Comparison of ENCODE assay signal across 21 cellular contexts in genomic region chr2:112773510-112773909, GRCh38. TPM values are rescaled to one million over a fixed set of nuclear protein-coding genes. Genes with fewer than 3 reads are reported as not detected.
DNase-seq lines count a peak whose midpoint lies in the region; ATAC-seq and TF ChIP-seq lines count a peak whose summit lies in the region.
"Had no signal": no experiment of that assay in that cellular context is flagged by ENCODE, and none has a peak within 500 bp of the region (broad histone marks: within the 10 kb centered on the region; RNA-seq: fewer than 3 reads in every experiment).

No MANE protein-coding gene starts in this region.

- H3K4me1 ChIP-seq in mesenchymal stem cell (ENCODE audit: control insufficient read depth, insufficient read depth, low read depth, low read length) (no peaks in the 10 kb centered on the region), trophoblast cell (ENCODE audit: control insufficient read depth in 1 of 2, insufficient read depth in 2 of 2, low read length in 2 of 2) (no peaks in the 10 kb centered on the region)
- H3K4me1 ChIP-seq: BE2C had no signal

- H3K4me3 ChIP-seq in epithelial cell of esophagus (ENCODE audit: low read length) (no peak overlapping the region), mesenchymal stem cell (ENCODE audit: insufficient read depth in 1 of 2, low read depth in 1 of 2, low read length in 2 of 2) (no peak overlapping the region), trophoblast cell (ENCODE audit: low read depth, low read length) (no peak overlapping the region)
- H3K4me3 ChIP-seq: A549; BLaER1 treated with 17β-estradiol and CSF1 and Interleukin-3, amounts not matched to agents 10 nM and 100 nM; GM23338 had no signal

- H2AK5ac ChIP-seq in mesenchymal stem cell (ENCODE audit: low read length, severe bottlenecking) (no peak overlapping the region), trophoblast cell (ENCODE audit: low read length) (no peak overlapping the region)

- no peak overlapping the region for H4K12ac ChIP-seq in trophoblast cell (ENCODE audit: low read depth, low read length)

- H3K4ac ChIP-seq in mesenchymal stem cell (ENCODE audit: low read depth in 1 of 2, low read length in 2 of 2) (no peak overlapping the region), trophoblast cell (ENCODE audit: low read depth, low read length) (no peak overlapping the region)

- CTCF ChIA-PET in RWPE1 (lab: Yijun Ruan, JAX), result interaction anchor here (0.6 to 1.2 kb wide), 3 partner anchors 11 to 111 kb away, joined by 3 to 4 read pairs (median 4); partner anchors contain the start of gene IL1A

- H3K14ac ChIP-seq in mesenchymal stem cell (ENCODE audit: low read length in 2 of 2) (no peak overlapping the region), trophoblast cell (ENCODE audit: low read length) (no peak overlapping the region)

- H2BK5ac ChIP-seq in mesenchymal stem cell (ENCODE audit: low read depth, low read length, poor library complexity, severe bottlenecking) (no peak overlapping the region), trophoblast cell (ENCODE audit: low read depth, low read length, poor library complexity) (no peak overlapping the region)

- H3K27ac ChIP-seq in RWPE1 (peak overlapping the region; percentile 43; the same call in 1 of the 2 replicates), mesenchymal stem cell (ENCODE audit: low read length, poor library complexity, severe bottlenecking) (no peak overlapping the region), trophoblast cell (ENCODE audit: low read depth, low read length) (no peak overlapping the region)
- H3K27ac ChIP-seq: A549; BLaER1 treated with 17β-estradiol and CSF1 and Interleukin-3, amounts not matched to agents 10 nM and 100 nM had no signal

- H3K18ac ChIP-seq in mesenchymal stem cell (ENCODE audit: low read depth in 1 of 2, low read length in 2 of 2) (no peak overlapping the region), trophoblast cell (ENCODE audit: low read length) (no peak overlapping the region)

- H4K8ac ChIP-seq in mesenchymal stem cell (ENCODE audit: low read length) (no peak overlapping the region), trophoblast cell (ENCODE audit: low read depth, low read length) (no peak overlapping the region)

- H2BK15ac ChIP-seq in mesenchymal stem cell (ENCODE audit: low read depth, poor library complexity, severe bottlenecking), result no peak overlapping the region

- H3K36me3 ChIP-seq in mesenchymal stem cell (ENCODE audit: control insufficient read depth in 1 of 2, insufficient read depth in 2 of 2, low read depth in 1 of 2, low read length in 2 of 2) (no peaks in the 10 kb centered on the region), trophoblast cell (ENCODE audit: control insufficient read depth in 1 of 2, insufficient read depth in 2 of 2, low read length in 2 of 2) (no peaks in the 10 kb centered on the region)
- H3K36me3 ChIP-seq: BE2C; BLaER1 treated with 17β-estradiol and CSF1 and Interleukin-3, amounts not matched to agents 10 nM and 100 nM had no signal

- H4K91ac ChIP-seq in mesenchymal stem cell (ENCODE audit: low read length), result no peak overlapping the region
- H4K91ac ChIP-seq in trophoblast cell (ENCODE audit: low read depth, low read length), result no peak overlapping the region

- H2BK12ac ChIP-seq in mesenchymal stem cell (ENCODE audit: low read length in 2 of 2) (no peak overlapping the region), trophoblast cell (ENCODE audit: low read length) (no peak overlapping the region)

- ATAC-seq in HG02642 (IDR thresholded peaks at IDR 0.05; ENCODE audit: poor library complexity, unreplicated experiment), result no peak
- no peak for ATAC-seq in GM18861 (IDR thresholded peaks at IDR 0.05; ENCODE audit: unreplicated experiment)
- ATAC-seq: A549, GM23338, HCT116 had no signal

- POLR2A ChIA-PET in RWPE1 (lab: Yijun Ruan, JAX; ENCODE audit: low non-redundant PET), result interaction anchor here (0.6 to 1.0 kb wide), 2 partner anchors 10 to 172 kb away, joined by 3 to 5 read pairs; no protein-coding TSS in a partner anchor

- H3K27me3 ChIP-seq in mesenchymal stem cell (ENCODE audit: control insufficient read depth in 1 of 2, insufficient read depth in 1 of 2, low read length in 2 of 2) (no peaks in the 10 kb centered on the region), trophoblast cell (ENCODE audit: insufficient read depth, low read length) (no peaks in the 10 kb centered on the region)
- H3K27me3 ChIP-seq: BE2C; BLaER1 treated with 17β-estradiol and CSF1 and Interleukin-3, amounts not matched to agents 10 nM and 100 nM had no signal

- H3K4me2 ChIP-seq in mesenchymal stem cell (ENCODE audit: low read length, poor library complexity, severe bottlenecking), result no peak overlapping the region
- no peak overlapping the region for H3K4me2 ChIP-seq in trophoblast cell (ENCODE audit: low read length)
- H3K4me2 ChIP-seq: A549, GM23338 had no signal

- H3K79me2 ChIP-seq in trophoblast cell (ENCODE audit: control insufficient read depth, insufficient read depth, low read length, poor library complexity), result no peaks in the 10 kb centered on the region

- no peak overlapping the region for H2AFZ ChIP-seq in mesenchymal stem cell (ENCODE audit: low read depth, low read length)
- H2AFZ ChIP-seq in trophoblast cell (ENCODE audit: insufficient read depth, low read length, poor library complexity), result no peak overlapping the region
- H2AFZ ChIP-seq: GM23338 had no signal

- H3K23ac ChIP-seq in mesenchymal stem cell (ENCODE audit: low read length in 2 of 2) (no peak overlapping the region), trophoblast cell (ENCODE audit: low read length) (no peak overlapping the region)

- no peaks in the 10 kb centered on the region for H3K79me1 ChIP-seq in mesenchymal stem cell (replicated peaks; ENCODE audit: low read length, poor library complexity, severe bottlenecking)
- H3K79me1 ChIP-seq in trophoblast cell (ENCODE audit: low read length), result no peaks in the 10 kb centered on the region

- H2BK120ac ChIP-seq in mesenchymal stem cell (ENCODE audit: low read depth, low read length) (peak overlapping the region; percentile 34), trophoblast cell (ENCODE audit: insufficient read depth, low read length, poor library complexity) (no peak overlapping the region)

- H3K9me3 ChIP-seq in mesenchymal stem cell (ENCODE audit: control insufficient read depth, low read length) (no peaks in the 10 kb centered on the region), trophoblast cell (ENCODE audit: insufficient read depth, low read depth, low read length) (peaks cover 2% of the 10 kb centered on the region)
- H3K9me3 ChIP-seq: A549, BE2C had no signal

- no peak for DNase-seq in RWPE1 (ENCODE audit: low spot score)
- DNase-seq in epithelial cell of esophagus (ENCODE audit: low read depth), result peak; percentile 69
- DNase-seq in mesenchymal stem cell, result no peak
- DNase-seq in trophoblast cell, result no peak
- DNase-seq: 8988T; ACHN; AML-193; BE2C; CD4-positive, alpha-beta T cell; CD8-positive, alpha-beta memory T cell; DMS53; DMS79 treated with DMSO at 0.1 percent for 48 hours; GF-D8; H9 had no signal

- WGBS in mesenchymal stem cell, result 45% methylated on average over 1 of the region's 2 CpGs
- WGBS in trophoblast cell (ENCODE audit: extremely low coverage, insufficient coverage, insufficient read length), result no CpG with 5 or more reads among the region's 2 CpGs

- H3K9ac ChIP-seq in mesenchymal stem cell (ENCODE audit: low read length), result no peak overlapping the region
- no peak overlapping the region for H3K9ac ChIP-seq in trophoblast cell (ENCODE audit: low read length)
- H3K9ac ChIP-seq: BLaER1 treated with 17β-estradiol and CSF1 and Interleukin-3, amounts not matched to agents 10 nM and 100 nM had no signal

- TF ChIP-seq CTCF in RWPE1 (conservative IDR thresholded peaks at IDR 0.05; ENCODE audit: low read depth), result no peak
- no peak for TF ChIP-seq CTCF in epithelial cell of esophagus (IDR thresholded peaks at IDR 0.05; ENCODE audit: insufficient read depth, low read depth, low read length, missing control alignments)

RNA-seq across cellular contexts. Expression of gene CKAP2L, which starts 9.1 kb away (rescaled TPM):
- 2.7 TPM for polyA plus RNA-seq in mesenchymal stem cell (2013, experiment 1 of 2)
- 3.1 TPM for polyA plus RNA-seq in mesenchymal stem cell (2013, experiment 2 of 2)
- polyA plus RNA-seq in trophoblast cell (2013), result 8.8 and 9.8 TPM in 2 replicates
- polyA plus RNA-seq: CD8-positive, alpha-beta memory T cell had no signal

RNA-seq across cellular contexts. Expression of gene IL1A, which starts 10.8 kb away (rescaled TPM):
- polyA plus RNA-seq in mesenchymal stem cell (2013, experiment 1 of 2), result 0.72 TPM
- polyA plus RNA-seq in mesenchymal stem cell (2013, experiment 2 of 2), result 0.84 TPM
- 0.05 and 0.07 TPM in 2 replicates for polyA plus RNA-seq in trophoblast cell (2013)
- polyA plus RNA-seq: CD8-positive, alpha-beta memory T cell had no signal

RNA-seq across cellular contexts. Expression of gene NT5DC4, which starts 52.7 kb away (rescaled TPM):
- not detected for polyA plus RNA-seq in mesenchymal stem cell (2013, experiment 1 of 2)
- not detected for polyA plus RNA-seq in mesenchymal stem cell (2013, experiment 2 of 2)
- not detected in 2 replicates for polyA plus RNA-seq in trophoblast cell (2013)
- polyA plus RNA-seq: A549; CD14-positive monocyte; CD8-positive, alpha-beta memory T cell; GM23338 had no signal
